Comparison of ENCODE assay signal across 12 cellular contexts in genomic region chr2:241376808-241377207, GRCh38.
"Had no signal": no experiment of that assay in that cellular context is flagged by ENCODE, and none has a peak within 500 bp of the region (broad histone marks: within the 10 kb centered on the region; RNA-seq: fewer than 3 reads in every experiment).

No MANE protein-coding gene starts in this region.

- H3K27me3 ChIP-seq: colonic mucosa, ovary, stomach, uterus had no signal

- H3K27me3 Mint-ChIP-seq: activated naive CD8-positive, alpha-beta T cell; activated T-cell treated with anti-CD3 and anti-CD28 coated beads, Interleukin-2, amount 50 U/mL, for 24 hours had no signal

- FAIRE-seq: keratinocyte had no signal

- H3K9me3 ChIP-seq: colonic mucosa, ovary, stomach, uterus had no signal

- H3K4me3 ChIP-seq: colonic mucosa, ovary, stomach, uterus had no signal

- H3K27ac ChIP-seq: colonic mucosa, ovary, uterus had no signal

- H3K9me3 Mint-ChIP-seq: activated T-cell treated with anti-CD3 and anti-CD28 coated beads, Interleukin-2, amount 50 U/mL, for 24 hours; T-helper 1 cell treated with Interleukin-12 subunit alpha and Interleukin-12 subunit beta and Interleukin-4 antibody, amounts not matched to agents 30 μg/mL and 1 μg/mL, for 36 hours had no signal

- H3K36me3 ChIP-seq: colonic mucosa, ovary, uterus had no signal

- H3K4me3 Mint-ChIP-seq: activated naive CD8-positive, alpha-beta T cell; activated T-cell treated with anti-CD3 and anti-CD28 coated beads, Interleukin-2, amount 50 U/mL, for 24 hours; T-helper 1 cell treated with Interleukin-12 subunit alpha and Interleukin-12 subunit beta and Interleukin-4 antibody, amounts not matched to agents 30 μg/mL and 1 μg/mL, for 36 hours had no signal

- ATAC-seq: left ventricle myocardium superior had no signal

- H3K27ac Mint-ChIP-seq: activated naive CD8-positive, alpha-beta T cell; activated T-cell treated with anti-CD3 and anti-CD28 coated beads, Interleukin-2, amount 50 U/mL, for 24 hours; T-helper 1 cell treated with Interleukin-12 subunit alpha and Interleukin-12 subunit beta and Interleukin-4 antibody, amounts not matched to agents 30 μg/mL and 1 μg/mL, for 36 hours had no signal

- DNase-seq: activated gamma-delta T cell; activated T-cell treated with anti-CD3 and anti-CD28 coated beads, Interleukin-2, amount 50 U/mL, for 24 hours; colonic mucosa; left ventricle myocardium superior; ovary; stimulated activated CD4-positive, alpha-beta T cell treated with anti-CD3 and anti-CD28 coated beads, Interleukin-15, amount 100 ng/mL, for 24 hours; stimulated activated CD4-positive, alpha-beta T cell treated with anti-CD3 and anti-CD28 coated beads, Interleukin-4, amount 100 ng/mL, for 24 hours; stomach; uterus had no signal
